21 cellular contexts compared by ENCODE assay signal in genomic region chr3:6516143-6516542, GRCh38.
DNase-seq lines count a peak whose midpoint lies in the region; ATAC-seq and TF ChIP-seq lines count a peak whose summit lies in the region.
"Had no signal": no experiment of that assay in that cellular context is flagged by ENCODE, and none has a peak within 500 bp of the region (broad histone marks: within the 10 kb centered on the region; RNA-seq: fewer than 3 reads in every experiment).

No MANE protein-coding gene starts in this region.

- no peak for TF ChIP-seq CTCF in OCI-LY3 (IDR thresholded peaks at IDR 0.05; ENCODE audit: low read depth, low read length)

- H3K79me2 ChIP-seq in OCI-LY3 (ENCODE audit: low read length): no peaks in the 10 kb centered on the region

- H3K4me3 Mint-ChIP-seq in activated CD4-positive, alpha-beta memory T cell treated with anti-CD3 and anti-CD28 coated beads for 36 hours: no peak overlapping the region
- H3K4me3 Mint-ChIP-seq: B cell; CD4-positive, CD25-positive, alpha-beta regulatory T cell; CD8-positive, alpha-beta T cell had no signal

- no peak overlapping the region for H3K27ac Mint-ChIP-seq in activated CD4-positive, alpha-beta memory T cell treated with anti-CD3 and anti-CD28 coated beads for 36 hours
- H3K27ac Mint-ChIP-seq: B cell; CD8-positive, alpha-beta T cell had no signal

- H3K4me1 Mint-ChIP-seq in activated CD4-positive, alpha-beta memory T cell treated with anti-CD3 and anti-CD28 coated beads for 36 hours (ENCODE audit: low read depth): no peaks in the 10 kb centered on the region
- H3K4me1 Mint-ChIP-seq: B cell; CD4-positive, CD25-positive, alpha-beta regulatory T cell had no signal

- peak overlapping the region; percentile 30; the same call in 1 of the 2 replicates for H3K4me2 ChIP-seq in OCI-LY3 (ENCODE audit: low read length)
- H3K4me2 ChIP-seq: BLaER1 had no signal

- H3K36me3 ChIP-seq in OCI-LY3 (replicated peaks; ENCODE audit: low read depth, low read length): no peaks in the 10 kb centered on the region
- H3K36me3 ChIP-seq: BLaER1 had no signal

- peak; percentile 2 to 29 for DNase-seq in NCI-H524 (lab: John Stamatoyannopoulos, UW)
- no peak for DNase-seq in NCI-H524 treated with DMSO at 0.1 percent for 48 hours (lab: John Stamatoyannopoulos, UW)
- peak; percentile 33 for DNase-seq in NCI-H82 (lab: John Stamatoyannopoulos, UW)
- no peak for DNase-seq in activated CD4-positive, alpha-beta memory T cell treated with anti-CD3 and anti-CD28 coated beads for 36 hours
- no peak for DNase-seq in G401 (ENCODE audit: low spot score)
- DNase-seq: Caco-2; CD4-positive, CD25-positive, alpha-beta regulatory T cell; CD8-positive, alpha-beta T cell; DMS153; DND-41; GDM1; GM23248; H7; HCEC 1CT had no signal

- no peak for ATAC-seq in HG03108 (IDR thresholded peaks at IDR 0.05; ENCODE audit: unreplicated experiment)
- no peak for ATAC-seq in GM21360 (IDR thresholded peaks at IDR 0.05; ENCODE audit: unreplicated experiment)
- ATAC-seq: CD8-positive, alpha-beta T cell had no signal

- peaks cover 8% of the 10 kb centered on the region for H3K9me3 Mint-ChIP-seq in activated CD4-positive, alpha-beta memory T cell treated with anti-CD3 and anti-CD28 coated beads for 36 hours

- POLR2A ChIA-PET in activated CD4-positive, alpha-beta memory T cell treated with anti-CD3 and anti-CD28 coated beads for 36 hours (lab: Charles Lee): no interaction called here

- H2AFZ ChIP-seq in OCI-LY3 (ENCODE audit: low read depth, low read length): no peak overlapping the region
- H2AFZ ChIP-seq: GM23248 had no signal

- CTCF ChIA-PET in activated CD4-positive, alpha-beta memory T cell treated with anti-CD3 and anti-CD28 coated beads for 36 hours (lab: Charles Lee): no interaction called here

- intact Hi-C loops in activated CD4-positive, alpha-beta memory T cell treated with anti-CD3 and anti-CD28 coated beads for 36 hours (cut with micrococcal nuclease): no loop called here

- no peak overlapping the region for H3K9ac ChIP-seq in OCI-LY3 (ENCODE audit: low read length)
- H3K9ac ChIP-seq: BLaER1, GM23248 had no signal

- no peaks in the 10 kb centered on the region for H3K36me3 Mint-ChIP-seq in activated CD4-positive, alpha-beta memory T cell treated with anti-CD3 and anti-CD28 coated beads for 36 hours
- H3K36me3 Mint-ChIP-seq: CD4-positive, CD25-positive, alpha-beta regulatory T cell; CD8-positive, alpha-beta T cell had no signal

- in situ Hi-C loops in G401 (cut with HindIII; ENCODE audit: low sequenced_read_pairs): no loop called here

- no peaks in the 10 kb centered on the region for H3K27me3 ChIP-seq in OCI-LY3 (ENCODE audit: low read depth, low read length)
- H3K27me3 ChIP-seq: BLaER1 had no signal

- no peaks in the 10 kb centered on the region for H3K27me3 Mint-ChIP-seq in activated CD4-positive, alpha-beta memory T cell treated with anti-CD3 and anti-CD28 coated beads for 36 hours
- H3K27me3 Mint-ChIP-seq: B cell; CD4-positive, CD25-positive, alpha-beta regulatory T cell had no signal

- no peaks in the 10 kb centered on the region for H4K20me1 ChIP-seq in OCI-LY3 (ENCODE audit: insufficient read depth, low read length)
- H4K20me1 ChIP-seq: BLaER1 had no signal

- no peaks in the 10 kb centered on the region for H3K9me3 ChIP-seq in OCI-LY3 (ENCODE audit: insufficient read depth, low read length)
- H3K9me3 ChIP-seq: BLaER1, Caco-2 had no signal

- peaks cover 20% of the 10 kb centered on the region for H3K4me1 ChIP-seq in OCI-LY3 (ENCODE audit: low read length)
- H3K4me1 ChIP-seq: BLaER1, Caco-2 had no signal

- H3K4me3 ChIP-seq in OCI-LY3 (ENCODE audit: low read length): no peak overlapping the region
- H3K4me3 ChIP-seq: BLaER1, GM23248 had no signal

- H3K27ac ChIP-seq in OCI-LY3 (ENCODE audit: low read length): no peak overlapping the region
- H3K27ac ChIP-seq: 22Rv1, BLaER1, C4-2B, GM23248 had no signal

Comparison
In these comparisons a context has a peak if more than half of its experiments do, and no peak if none do; other contexts are left out.
1. DNase-seq: peak in NCI-H524 (2 of 2) and NCI-H82 (single experiment); none in NCI-H524 treated with DMSO at 0.1 percent for 48 hours (single experiment), activated CD4-positive, alpha-beta memory T cell treated with anti-CD3 and anti-CD28 coated beads for 36 hours (single experiment) and G401 (single experiment).